ENCODE assay signal across 8 cellular contexts in the genomic region with DNA sequence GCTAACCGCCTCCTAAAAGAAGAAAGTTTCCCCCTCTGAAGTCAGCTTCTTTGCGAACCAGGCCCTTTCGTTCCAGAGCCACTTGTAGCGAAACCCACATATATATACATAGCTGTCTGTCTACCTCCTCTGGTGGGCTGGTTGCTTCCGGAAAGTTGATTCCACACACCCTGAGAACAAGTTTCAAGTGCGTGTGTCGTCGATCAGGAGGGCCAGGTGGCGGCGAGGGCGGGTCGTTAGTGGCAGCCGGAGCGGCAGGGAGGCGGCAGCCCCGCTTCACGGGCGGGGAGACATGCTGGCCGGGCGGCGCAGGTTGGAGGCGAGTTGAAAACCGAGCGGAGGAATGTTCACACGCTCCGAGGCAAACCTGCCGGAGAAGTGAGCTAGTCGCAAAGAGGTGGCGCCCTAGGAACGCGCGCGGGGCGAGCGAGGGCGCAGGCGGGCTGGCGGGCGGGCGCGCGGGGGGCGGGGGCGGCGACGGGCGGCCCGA. TPM values are rescaled to one million over a fixed set of nuclear protein-coding genes. Genes with fewer than 3 reads are reported as not detected.
A peak's percentile ranks its signal among the peaks of the same experiment; 100 is the strongest.
DNase-seq lines count a peak whose midpoint lies in the region; ATAC-seq and TF ChIP-seq lines count a peak whose summit lies in the region.

No MANE protein-coding gene starts in this region.

- H3K27ac Mint-ChIP-seq in activated B cell treated with CpG ODN at 0.5 μM for 24 hours (no peak overlapping the region), memory B cell (no peak overlapping the region)

- POLR2A ChIA-PET in GM10248 (lab: Yijun Ruan, JAX): no interaction called here
- POLR2A ChIA-PET in activated B cell treated with CpG ODN at 0.5 μM for 24 hours (lab: Charles Lee): no interaction called here

- intact Hi-C loops in activated B cell treated with CpG ODN at 0.5 μM for 24 hours (cut with micrococcal nuclease): no loop called here

- no peaks in the 10 kb centered on the region for H3K36me3 Mint-ChIP-seq in activated B cell treated with CpG ODN at 0.5 μM for 24 hours (ENCODE audit: low read depth)
- no peaks in the 10 kb centered on the region for H3K36me3 Mint-ChIP-seq in memory B cell

- peaks cover 14% of the 10 kb centered on the region for H3K4me1 ChIP-seq in effector memory CD4-positive, alpha-beta T cell (ENCODE audit: control insufficient read depth, insufficient read depth, low read length, poor library complexity, severe bottlenecking)

- H3K27ac ChIP-seq in effector memory CD4-positive, alpha-beta T cell (ENCODE audit: insufficient read depth, low read length, poor library complexity, severe bottlenecking): no peak overlapping the region

- TF ChIP-seq EP300 in Ishikawa (IDR thresholded peaks at IDR 0.05; ENCODE audit: borderline replicate concordance): no peak

- H3K9me3 Mint-ChIP-seq in activated B cell treated with CpG ODN at 0.5 μM for 24 hours (no peaks in the 10 kb centered on the region), memory B cell (no peaks in the 10 kb centered on the region)

- H3K4me3 Mint-ChIP-seq in activated B cell treated with CpG ODN at 0.5 μM for 24 hours (peak overlapping the region; percentile 82), memory B cell (peak overlapping the region; percentile 82)

- peaks cover 52% of the 10 kb centered on the region for H3K27me3 ChIP-seq in effector memory CD4-positive, alpha-beta T cell (replicated peaks; ENCODE audit: control insufficient read depth, insufficient read depth, low read length, poor library complexity, severe bottlenecking)

- H3K27me3 Mint-ChIP-seq in activated B cell treated with CpG ODN at 0.5 μM for 24 hours: peaks cover 68% of the 10 kb centered on the region
- peaks cover 20% of the 10 kb centered on the region for H3K27me3 Mint-ChIP-seq in memory B cell

- H3K36me3 ChIP-seq in effector memory CD4-positive, alpha-beta T cell (ENCODE audit: control insufficient read depth, insufficient read depth, low read length): no peaks in the 10 kb centered on the region

- no peaks in the 10 kb centered on the region for H3K9me3 ChIP-seq in effector memory CD4-positive, alpha-beta T cell (ENCODE audit: control insufficient read depth, low read length)

- peak; percentile 69 for DNase-seq in GM10248 (ENCODE audit: extremely low spot score)
- DNase-seq in activated B cell treated with CpG ODN at 0.5 μM for 24 hours: no peak
- peak in 1 of 3 donors; percentile 5 for DNase-seq in effector memory CD4-positive, alpha-beta T cell
- DNase-seq in memory B cell (ENCODE audit: low spot score in 2 of 2): peak; percentile 11 to 25
- peak; percentile 26 for DNase-seq in stimulated activated CD8-positive, alpha-beta memory T cell treated with anti-CD3 and anti-CD28 coated beads, Interleukin-4, amount 100 ng/mL, for 24 hours (ENCODE audit: low read depth)
- no peak for DNase-seq in foreskin melanocyte

- H3K4me1 Mint-ChIP-seq in activated B cell treated with CpG ODN at 0.5 μM for 24 hours: peaks cover 24% of the 10 kb centered on the region
- peaks cover 12% of the 10 kb centered on the region for H3K4me1 Mint-ChIP-seq in memory B cell

- CTCF ChIA-PET in GM10248 (lab: Yijun Ruan, JAX): interaction anchor here (1.0 to 1.4 kb wide), 2 partner anchors 9 to 29 kb away, joined by 3 to 6 read pairs; no protein-coding TSS in a partner anchor
- CTCF ChIA-PET in activated B cell treated with CpG ODN at 0.5 μM for 24 hours (lab: Charles Lee): no interaction called here

- peak; percentile 55 for TF ChIP-seq RAD21 in Ishikawa (IDR thresholded peaks at IDR 0.05; ENCODE audit: low read depth)

- TF ChIP-seq CTCF in GM10248 (IDR thresholded peaks at IDR 0.05; ENCODE audit: control extremely low read depth, extremely low read depth, low read depth, missing control alignments): peak; percentile 46
- no peak for TF ChIP-seq CTCF in activated B cell treated with CpG ODN at 0.5 μM for 24 hours (IDR thresholded peaks at IDR 0.05)

- peak; percentile 78 for ATAC-seq in GM21737 (IDR thresholded peaks at IDR 0.05; ENCODE audit: unreplicated experiment)
- peak; percentile 28 for ATAC-seq in activated B cell treated with CpG ODN at 0.5 μM for 24 hours (ENCODE audit: low read depth)
- peak; percentile 64 for ATAC-seq in memory B cell (ENCODE audit: low read depth)

- H3K4me3 ChIP-seq in effector memory CD4-positive, alpha-beta T cell (ENCODE audit: insufficient read depth, low read depth, low read length, poor library complexity, severe bottlenecking): peak overlapping the region; percentile 44

TF ChIP-seq in Ishikawa, 13 proteins besides CTCF, POLR2A, EP300 and RAD21:
- TF ChIP-seq FOXM1 (IDR thresholded peaks at IDR 0.05; ENCODE audit: borderline replicate concordance, low read depth) (no peak), ZBTB7A (IDR thresholded peaks at IDR 0.05; ENCODE audit: low read depth) (no peak; the same call in 1 of the 2 replicates), TAF1 (IDR thresholded peaks at IDR 0.05; ENCODE audit: low read depth) (peak; percentile 49; the same call in 1 of the 2 replicates), MAX (IDR thresholded peaks at IDR 0.05) (peak; percentile 98), NFIC (IDR thresholded peaks at IDR 0.05) (0 out of 2 replicates have a peak, but pooled peaks have one; percentile 5), USF1 (IDR thresholded peaks at IDR 0.05) (0 out of 2 replicates have a peak, but pooled peaks have one; percentile 2), TCF12 (IDR thresholded peaks at IDR 0.05; ENCODE audit: low read depth) (peak; percentile 67), CEBPB (IDR thresholded peaks at IDR 0.05) (no peak), TEAD4 (IDR thresholded peaks at IDR 0.05) (peak; percentile 55), YY1 (IDR thresholded peaks at IDR 0.05; ENCODE audit: low read depth) (peak; percentile 70; the same call in 1 of the 2 replicates)
- TF ChIP-seq, protein P1, sequence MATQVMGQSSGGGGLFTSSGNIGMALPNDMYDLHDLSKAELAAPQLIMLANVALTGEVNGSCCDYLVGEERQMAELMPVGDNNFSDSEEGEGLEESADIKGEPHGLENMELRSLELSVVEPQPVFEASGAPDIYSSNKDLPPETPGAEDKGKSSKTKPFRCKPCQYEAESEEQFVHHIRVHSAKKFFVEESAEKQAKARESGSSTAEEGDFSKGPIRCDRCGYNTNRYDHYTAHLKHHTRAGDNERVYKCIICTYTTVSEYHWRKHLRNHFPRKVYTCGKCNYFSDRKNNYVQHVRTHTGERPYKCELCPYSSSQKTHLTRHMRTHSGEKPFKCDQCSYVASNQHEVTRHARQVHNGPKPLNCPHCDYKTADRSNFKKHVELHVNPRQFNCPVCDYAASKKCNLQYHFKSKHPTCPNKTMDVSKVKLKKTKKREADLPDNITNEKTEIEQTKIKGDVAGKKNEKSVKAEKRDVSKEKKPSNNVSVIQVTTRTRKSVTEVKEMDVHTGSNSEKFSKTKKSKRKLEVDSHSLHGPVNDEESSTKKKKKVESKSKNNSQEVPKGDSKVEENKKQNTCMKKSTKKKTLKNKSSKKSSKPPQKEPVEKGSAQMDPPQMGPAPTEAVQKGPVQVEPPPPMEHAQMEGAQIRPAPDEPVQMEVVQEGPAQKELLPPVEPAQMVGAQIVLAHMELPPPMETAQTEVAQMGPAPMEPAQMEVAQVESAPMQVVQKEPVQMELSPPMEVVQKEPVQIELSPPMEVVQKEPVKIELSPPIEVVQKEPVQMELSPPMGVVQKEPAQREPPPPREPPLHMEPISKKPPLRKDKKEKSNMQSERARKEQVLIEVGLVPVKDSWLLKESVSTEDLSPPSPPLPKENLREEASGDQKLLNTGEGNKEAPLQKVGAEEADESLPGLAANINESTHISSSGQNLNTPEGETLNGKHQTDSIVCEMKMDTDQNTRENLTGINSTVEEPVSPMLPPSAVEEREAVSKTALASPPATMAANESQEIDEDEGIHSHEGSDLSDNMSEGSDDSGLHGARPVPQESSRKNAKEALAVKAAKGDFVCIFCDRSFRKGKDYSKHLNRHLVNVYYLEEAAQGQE (IDR thresholded peaks at IDR 0.05; ENCODE audit: low read depth): no peak
TF ChIP-seq in Ishikawa: peak in this region for 7.

RNA-seq across cellular contexts. Expression of gene PTHLH, which starts 2.6 kb away (rescaled TPM):
- total RNA-seq in activated B cell treated with CpG ODN at 0.5 μM for 24 hours: not detected in 2 replicates

Comparison
In these comparisons a context has a peak if more than half of its experiments do, and no peak if none do; other contexts are left out.
1. DNase-seq: peak in GM10248 (single experiment), memory B cell (2 of 2) and stimulated activated CD8-positive, alpha-beta memory T cell treated with anti-CD3 and anti-CD28 coated beads, Interleukin-4, amount 100 ng/mL, for 24 hours (single experiment); none in activated B cell treated with CpG ODN at 0.5 μM for 24 hours (single experiment) and foreskin melanocyte (single experiment).
2. ATAC-seq: peak in every context shown above with its lines; median percentile 78 in GM21737; 64 in memory B cell; 28 in activated B cell treated with CpG ODN at 0.5 μM for 24 hours.